20 cellular contexts compared by ENCODE assay signal in genomic region chr1:189313488-189313887, GRCh38.
"Had no signal": no experiment of that assay in that cellular context is flagged by ENCODE, and none has a peak within 500 bp of the region (broad histone marks: within the 10 kb centered on the region; RNA-seq: fewer than 3 reads in every experiment).

No MANE protein-coding gene starts in this region.

- H3K9me3 ChIP-seq: body of pancreas, lower lobe of right lung, pancreas, psoas muscle had no signal

- H3K4me3 ChIP-seq: body of pancreas, esophagus muscularis mucosa, lower lobe of right lung, pancreas, psoas muscle had no signal

- H3K36me3 ChIP-seq: esophagus muscularis mucosa, lower lobe of right lung, pancreas had no signal

- H3K36me3 Mint-ChIP-seq: activated naive CD4-positive, alpha-beta T cell treated with anti-CD3 and anti-CD28 coated beads, Interleukin-2, amount 50 U/mL, for 24 hours; naive thymus-derived CD8-positive, alpha-beta T cell had no signal

- H3K27ac ChIP-seq: body of pancreas, esophagus muscularis mucosa, lower lobe of right lung, pancreas, psoas muscle had no signal

- H3K27me3 ChIP-seq: body of pancreas, esophagus muscularis mucosa, pancreas had no signal

- ATAC-seq: activated CD8-positive, alpha-beta T cell treated with anti-CD3 and anti-CD28 coated beads, Interleukin-2, amount 10 ng/mL, durations not matched to agents 7 days and 5 days; body of pancreas; lower lobe of right lung; naive thymus-derived CD8-positive, alpha-beta T cell; psoas muscle; right cardiac atrium; stimulated activated naive CD8-positive, alpha-beta T cell treated with anti-CD3 and anti-CD28 coated beads, Interleukin-15, Interleukin-2, amounts not matched to agents 100 U/mL and 50 U/mL, for 24 hours had no signal

- H3K27me3 Mint-ChIP-seq: activated naive CD4-positive, alpha-beta T cell treated with anti-CD3 and anti-CD28 coated beads, Interleukin-2, amount 50 U/mL, for 24 hours; naive thymus-derived CD8-positive, alpha-beta T cell had no signal

- H3K4me1 ChIP-seq: body of pancreas, esophagus muscularis mucosa, lower lobe of right lung, pancreas, psoas muscle had no signal

- H3K27ac Mint-ChIP-seq: activated CD8-positive, alpha-beta T cell treated with anti-CD3 and anti-CD28 coated beads, Interleukin-2, amount 10 ng/mL, durations not matched to agents 7 days and 5 days; activated naive CD4-positive, alpha-beta T cell treated with anti-CD3 and anti-CD28 coated beads, Interleukin-2, amount 50 U/mL, for 24 hours; naive thymus-derived CD8-positive, alpha-beta T cell had no signal

- H3K4me1 Mint-ChIP-seq: activated naive CD4-positive, alpha-beta T cell treated with anti-CD3 and anti-CD28 coated beads, Interleukin-2, amount 50 U/mL, for 24 hours; naive thymus-derived CD8-positive, alpha-beta T cell had no signal

- DNase-seq: activated CD4-positive, alpha-beta T cell treated with anti-CD3 and anti-CD28 coated beads, Interleukin-2, amount 50 U/mL, for 1 hour; activated CD4-positive, CD25-positive, alpha-beta regulatory T cell treated with anti-CD3 and anti-CD28 coated beads, Interleukin-2, amount 50 U/mL, for 72 hours; activated CD8-positive, alpha-beta T cell treated with anti-CD3 and anti-CD28 coated beads, Interleukin-2, amount 10 ng/mL, durations not matched to agents 7 days and 5 days; activated gamma-delta T cell treated with Interleukin-2 at 50 U/mL for 16 hours; anterior cingulate cortex; body of pancreas; effector memory CD4-positive, alpha-beta T cell; head of caudate nucleus; lower lobe of right lung; naive thymus-derived CD8-positive, alpha-beta T cell; pancreas; psoas muscle; right cardiac atrium; stimulated activated CD4-positive, alpha-beta T cell treated with anti-CD3 and anti-CD28 coated beads, Interleukin-12 subunit alpha, Interleukin-12 subunit beta, amount 100 ng/mL, for 4 hours; stimulated activated CD4-positive, alpha-beta T cell treated with anti-CD3 and anti-CD28 coated beads, Interleukin-4, amount 100 ng/mL, for 4 hours; stimulated activated naive CD8-positive, alpha-beta T cell treated with anti-CD3 and anti-CD28 coated beads, Interleukin-15, Interleukin-2, amounts not matched to agents 100 U/mL and 50 U/mL, for 24 hours; SW 1271; T-helper 2 cell had no signal

- H3K4me3 Mint-ChIP-seq: activated CD8-positive, alpha-beta T cell treated with anti-CD3 and anti-CD28 coated beads, Interleukin-2, amount 10 ng/mL, durations not matched to agents 7 days and 5 days; activated naive CD4-positive, alpha-beta T cell treated with anti-CD3 and anti-CD28 coated beads, Interleukin-2, amount 50 U/mL, for 24 hours; naive thymus-derived CD8-positive, alpha-beta T cell had no signal
